In genomic region chr2:27051902-27052645, GRCh38 we compare ENCODE assay signal across 1 cellular context.
A peak's percentile ranks its signal among the peaks of the same experiment; 100 is the strongest.
TF ChIP-seq lines count a peak whose summit lies in the region.

No MANE protein-coding gene starts in this region.

TF ChIP-seq in H1, 55 proteins besides CTCF, POLR2A, EP300 and RAD21:
- TF ChIP-seq ATF2 (IDR thresholded peaks at IDR 0.05; ENCODE audit: low read length) (no peak), BACH1 (IDR thresholded peaks at IDR 0.05; ENCODE audit: low read length) (0 out of 2 replicates have a peak, but pooled peaks have one; percentile 16), CHD1 (IDR thresholded peaks at IDR 0.05; ENCODE audit: low read depth, low read length) (no peak), E2F6 (IDR thresholded peaks at IDR 0.05) (no peak), PHF8 (conservative IDR thresholded peaks at IDR 0.05; ENCODE audit: low read depth, low read length) (no peak), SRF (IDR thresholded peaks at IDR 0.05; ENCODE audit: low read depth, low read length) (no peak), KDM4A (IDR thresholded peaks at IDR 0.05; ENCODE audit: low read depth, low read length, severe bottlenecking) (peak; percentile 21), SAP30 (IDR thresholded peaks at IDR 0.05; ENCODE audit: insufficient read depth, insufficient replicate concordance, low read length) (no peak), ASH2L (IDR thresholded peaks at IDR 0.05; ENCODE audit: low read length) (peak; percentile 16), RNF2 (IDR thresholded peaks at IDR 0.05; ENCODE audit: borderline replicate concordance, low read depth, low read length, missing control alignments, poor library complexity, severe bottlenecking) (no peak), SP2 (IDR thresholded peaks at IDR 0.05; ENCODE audit: low read length) (no peak)
